In genomic region chr19:35596366-35596999, GRCh38 we compare ENCODE assay signal across 1 cellular context.
TF ChIP-seq lines count a peak whose summit lies in the region.

No MANE protein-coding gene starts in this region.

TF ChIP-seq in HEK293, 187 proteins besides CTCF, POLR2A, EP300 and RAD21 (continued from another document):
- no peak for TF ChIP-seq REST (tag by site-specific recombination; IDR thresholded peaks at IDR 0.05)
- TF ChIP-seq ZBTB26 (tag by site-specific recombination; optimal IDR thresholded peaks at IDR 0.05): no peak
- no peak for TF ChIP-seq ZNF791 (tag by site-specific recombination; IDR thresholded peaks at IDR 0.05)
- 0 out of 2 replicates have a peak, but pooled peaks have one; percentile 15 for TF ChIP-seq ZNF350 (tag by site-specific recombination; IDR thresholded peaks at IDR 0.05)
